In the genomic region with DNA sequence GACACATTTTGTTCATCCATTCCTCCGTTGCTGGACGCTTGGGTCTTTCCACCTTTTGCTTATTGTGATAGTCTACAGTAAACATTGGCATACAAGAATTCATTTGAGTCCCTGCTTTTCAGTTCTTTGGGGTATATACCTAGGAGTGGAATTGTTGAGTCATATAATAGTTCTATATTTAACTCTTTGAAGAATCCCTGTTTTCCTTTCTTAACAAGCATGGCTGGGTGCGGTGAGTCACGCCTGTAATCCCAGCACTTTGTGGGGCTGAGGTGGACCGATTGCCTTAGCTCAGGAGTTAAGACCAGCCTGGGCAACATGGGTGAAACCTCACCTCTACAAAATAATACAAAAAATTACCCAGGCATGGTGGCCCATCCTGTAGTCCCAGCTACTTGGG, we compare ENCODE assay signal across 17 cellular contexts.
DNase-seq lines count a peak whose midpoint lies in the region; ATAC-seq and TF ChIP-seq lines count a peak whose summit lies in the region.
"Had no signal": no experiment of that assay in that cellular context is flagged by ENCODE, and none has a peak within 500 bp of the region (broad histone marks: within the 10 kb centered on the region; RNA-seq: fewer than 3 reads in every experiment).

No MANE protein-coding gene starts in this region.

- peak; percentile 78 for ATAC-seq in PC-3
- ATAC-seq in HG03175 (IDR thresholded peaks at IDR 0.05; ENCODE audit: unreplicated experiment), result no peak
- no peak for ATAC-seq in HG03354 (IDR thresholded peaks at IDR 0.05; ENCODE audit: poor library complexity, severe bottlenecking, unreplicated experiment)
- ATAC-seq: gastroesophageal sphincter; mucosa of descending colon; stimulated activated effector memory CD8-positive, alpha-beta T cell treated with anti-CD3 and anti-CD28 coated beads, Interleukin-12 subunit alpha, Interleukin-12 subunit beta, amount 100 ng/mL, for 72 hours had no signal

- intact Hi-C loops in PC-3 (cut with micrococcal nuclease) (no loop called here), mammary epithelial cell (cut with micrococcal nuclease) (no loop called here)

- no peaks in the 10 kb centered on the region for H3K36me3 ChIP-seq in PC-3 (ENCODE audit: low read depth, low read length)
- H3K36me3 ChIP-seq in mammary epithelial cell (ENCODE audit: insufficient read depth, low read length), result no peaks in the 10 kb centered on the region
- H3K36me3 ChIP-seq: gastroesophageal sphincter had no signal

- peaks cover 10% of the 10 kb centered on the region for H3K4me1 ChIP-seq in PC-3 (ENCODE audit: insufficient read depth, low read length)
- no peaks in the 10 kb centered on the region for H3K4me1 ChIP-seq in mammary epithelial cell (ENCODE audit: insufficient read depth, low read length)
- H3K4me1 ChIP-seq: gastroesophageal sphincter had no signal

- H3K4me2 ChIP-seq in PC-3 (ENCODE audit: low read length) (peak overlapping the region; percentile 30), mammary epithelial cell (ENCODE audit: insufficient read depth, low read depth, low read length) (no peak overlapping the region)

- no peaks in the 10 kb centered on the region for H4K20me1 ChIP-seq in PC-3 (ENCODE audit: low read length)
- H4K20me1 ChIP-seq in mammary epithelial cell (ENCODE audit: insufficient read depth, low read length), result no peaks in the 10 kb centered on the region

- H3K27me3 ChIP-seq in PC-3 (ENCODE audit: low read length), result no peaks in the 10 kb centered on the region
- peaks cover 2% of the 10 kb centered on the region for H3K27me3 ChIP-seq in mammary epithelial cell (ENCODE audit: insufficient read depth, low read length)

- in situ Hi-C loops in Caki2 (cut with HindIII; ENCODE audit: low pct_unique_long_range_greater_than_20kb, low sequenced_read_pairs) (no loop called here), mammary epithelial cell (cut with MboI; ENCODE audit: low sequenced_read_pairs in 2 of 2) (no loop called here), GM13976 (cut with MboI; ENCODE audit: low sequenced_read_pairs, unreplicated experiment) (no loop called here)

- no peaks in the 10 kb centered on the region for H3K9me2 ChIP-seq in PC-3 (replicated peaks; ENCODE audit: low read length)

- H3K79me2 ChIP-seq in PC-3 (ENCODE audit: low read length), result no peaks in the 10 kb centered on the region
- H3K79me2 ChIP-seq in mammary epithelial cell (ENCODE audit: insufficient read depth, low read length), result no peaks in the 10 kb centered on the region

- BruUV-seq in PC-3 (replicated peaks; lab: Mats Ljungman, UMichigan), result no TSS peak
- BruUV-seq in mammary epithelial cell (replicated peaks; lab: Mats Ljungman, UMichigan), result no TSS peak

- 87% methylated on average over 5 of the region's 5 CpGs for WGBS in mammary epithelial cell (ENCODE audit: low coverage, missing lambda C conversion rate)

- no peak overlapping the region for H3K27ac ChIP-seq in PC-3 (ENCODE audit: low read length)
- H3K27ac ChIP-seq in mammary epithelial cell (ENCODE audit: insufficient read depth, low read depth, low read length), result no peak overlapping the region
- H3K27ac ChIP-seq: gastroesophageal sphincter had no signal

- POLR2A ChIA-PET in PC-3 (lab: Charles Lee; ENCODE audit: unreplicated experiment), result no interaction called here

- CTCF ChIA-PET in PC-3 (lab: Charles Lee) (no interaction called here), mammary epithelial cell (lab: Charles Lee; ENCODE audit: low non-redundant PET) (no interaction called here)

- H2AFZ ChIP-seq in PC-3 (ENCODE audit: low read length) (no peak overlapping the region), mammary epithelial cell (ENCODE audit: low read depth, low read length) (no peak overlapping the region)

- H3K4me3 ChIP-seq in PC-3 (ENCODE audit: low read length), result no peak overlapping the region
- no peak overlapping the region for H3K4me3 ChIP-seq in mammary epithelial cell (replicated peaks in 1 of 3; ENCODE audit: insufficient read depth in 1 of 3, low read depth in 2 of 3, low read length in 3 of 3)
- H3K4me3 ChIP-seq: gastroesophageal sphincter, mucosa of descending colon had no signal

- TF ChIP-seq CTCF in PC-3 (conservative IDR thresholded peaks at IDR 0.05; ENCODE audit: low read depth, low read length) (no peak), mammary epithelial cell (conservative IDR thresholded peaks at IDR 0.05 in 1 of 2, IDR thresholded peaks at IDR 0.05 in 1 of 2; ENCODE audit: extremely low read depth in 1 of 2, insufficient read depth in 1 of 2, low read depth in 1 of 2, low read length in 2 of 2) (no peak), GM13976 (IDR thresholded peaks at IDR 0.05; ENCODE audit: borderline replicate concordance, control extremely low read depth, extremely low read depth, insufficient read depth, missing control alignments) (no peak)

- dilution Hi-C loops in mammary epithelial cell (cut with HindIII; ENCODE audit: low sequenced_read_pairs), result no loop called here

- H3K9me3 ChIP-seq in PC-3 (ENCODE audit: low read length) (no peaks in the 10 kb centered on the region), mammary epithelial cell (replicated peaks; ENCODE audit: insufficient read depth, low read length) (no peaks in the 10 kb centered on the region)
- H3K9me3 ChIP-seq: gastroesophageal sphincter, mucosa of descending colon had no signal

- H3F3A ChIP-seq in PC-3 (ENCODE audit: low read length, unreplicated experiment), result no peaks in the 10 kb centered on the region

- DNase-seq in Caki2 (ENCODE audit: low read depth), result peak; percentile 45
- peak; percentile 67 for DNase-seq in PC-3
- peak; percentile 37 for DNase-seq in mammary epithelial cell
- peak; percentile 45 for DNase-seq in myocyte (ENCODE audit: low read depth)
- DNase-seq in GM13976 (ENCODE audit: low spot score), result no peak
- no peak for DNase-seq in NCI-H345 (lab: John Stamatoyannopoulos, UW)
- DNase-seq: CD4-positive, alpha-beta T cell; GF-D8; mucosa of descending colon; NCI-H187 treated with DMSO at 0.1 percent for 48 hours; NCI-H82; SIG-M5; stimulated activated CD4-positive, alpha-beta T cell treated with anti-CD3 and anti-CD28 coated beads, Interleukin-4, amount 100 ng/mL, for 1 hour had no signal

- H3K9ac ChIP-seq in PC-3 (ENCODE audit: low read length), result no peak overlapping the region
- no peak overlapping the region for H3K9ac ChIP-seq in mammary epithelial cell (ENCODE audit: insufficient read depth, low read length)

Comparison
In these comparisons a context has a peak if more than half of its experiments do, and no peak if none do; other contexts are left out.
1. DNase-seq: peak in Caki2 (single experiment), PC-3 (single experiment), mammary epithelial cell (single experiment) and myocyte (single experiment); none in GM13976 (single experiment) and NCI-H345 (single experiment).